Comparison of ENCODE assay signal across 1 cellular context in genomic region chr9:106203832-106204516, GRCh38.
TF ChIP-seq lines count a peak whose summit lies in the region.

No MANE protein-coding gene starts in this region.

TF ChIP-seq in H1, 55 proteins besides CTCF, POLR2A, EP300 and RAD21:
- TF ChIP-seq SAP30 (IDR thresholded peaks at IDR 0.05; ENCODE audit: insufficient read depth, insufficient replicate concordance, low read length) = no peak
- no peak for TF ChIP-seq CBX8 (IDR thresholded peaks at IDR 0.05; ENCODE audit: borderline replicate concordance, low read depth, low read length)
- no peak for TF ChIP-seq POU5F1 (IDR thresholded peaks at IDR 0.05; ENCODE audit: low read depth, low read length)
- TF ChIP-seq TAF1 (IDR thresholded peaks at IDR 0.05; ENCODE audit: low read depth, low read length) = no peak
- no peak for TF ChIP-seq KDM5A (IDR thresholded peaks at IDR 0.05; ENCODE audit: low read length)
- no peak for TF ChIP-seq SIX5 (IDR thresholded peaks at IDR 0.05; ENCODE audit: low read depth, low read length)
